16 cellular contexts compared by ENCODE assay signal in genomic region chr6:43434441-43434840, GRCh38. TPM values are rescaled to one million over a fixed set of nuclear protein-coding genes. Genes with fewer than 3 reads are reported as not detected.
"Had no signal": no experiment of that assay in that cellular context is flagged by ENCODE, and none has a peak within 500 bp of the region (broad histone marks: within the 10 kb centered on the region; RNA-seq: fewer than 3 reads in every experiment).

No MANE protein-coding gene starts in this region.

- H3K4me1 Mint-ChIP-seq: activated naive CD8-positive, alpha-beta T cell treated with anti-CD3 and anti-CD28 coated beads, Interleukin-2, amount 10 ng/mL, durations not matched to agents 7 days and 5 days had no signal

- H3K27ac Mint-ChIP-seq: activated CD8-positive, alpha-beta memory T cell treated with anti-CD3 and anti-CD28 coated beads, Interleukin-2, amount 10 ng/mL, durations not matched to agents 7 days and 5 days; activated naive CD8-positive, alpha-beta T cell treated with anti-CD3 and anti-CD28 coated beads, Interleukin-2, amount 10 ng/mL, durations not matched to agents 7 days and 5 days had no signal

- H3K9me3 Mint-ChIP-seq: activated naive CD8-positive, alpha-beta T cell treated with anti-CD3 and anti-CD28 coated beads, Interleukin-2, amount 10 ng/mL, durations not matched to agents 7 days and 5 days had no signal

- H3K4me3 ChIP-seq: lung, SK-N-MC, stomach, thoracic aorta had no signal

- H3K4me3 Mint-ChIP-seq: activated CD8-positive, alpha-beta memory T cell treated with anti-CD3 and anti-CD28 coated beads, Interleukin-2, amount 10 ng/mL, durations not matched to agents 7 days and 5 days; activated naive CD8-positive, alpha-beta T cell treated with anti-CD3 and anti-CD28 coated beads, Interleukin-2, amount 10 ng/mL, durations not matched to agents 7 days and 5 days had no signal

- H3K27me3 Mint-ChIP-seq: activated CD8-positive, alpha-beta memory T cell treated with anti-CD3 and anti-CD28 coated beads, Interleukin-2, amount 10 ng/mL, durations not matched to agents 7 days and 5 days; activated naive CD8-positive, alpha-beta T cell treated with anti-CD3 and anti-CD28 coated beads, Interleukin-2, amount 10 ng/mL, durations not matched to agents 7 days and 5 days had no signal

- DNase-seq: activated CD4-positive, alpha-beta T cell treated with anti-CD3 and anti-CD28 coated beads, Interleukin-2, amount 50 U/mL, for 48 hours; activated CD8-positive, alpha-beta memory T cell treated with anti-CD3 and anti-CD28 coated beads, Interleukin-2, amount 10 ng/mL, durations not matched to agents 7 days and 5 days; activated gamma-delta T cell; activated naive CD8-positive, alpha-beta T cell treated with anti-CD3 and anti-CD28 coated beads, Interleukin-2, amount 10 ng/mL, durations not matched to agents 7 days and 5 days; activated T-cell treated with anti-CD3 and anti-CD28 coated beads, Interleukin-2, amount 50 U/mL, for 1 hour; brain microvascular endothelial cell; cortex of kidney; effector CD8-positive, alpha-beta T cell; foreskin fibroblast; kidney glomerular epithelial cell; stomach had no signal

- H2AFZ ChIP-seq: parathyroid adenoma had no signal

- H3K4me1 ChIP-seq: parathyroid adenoma had no signal

- H3K9me3 ChIP-seq: stomach, thoracic aorta had no signal

- H3K27me3 ChIP-seq: brain microvascular endothelial cell, stomach had no signal

- H3K9ac ChIP-seq: parathyroid adenoma had no signal

- ATAC-seq: activated CD8-positive, alpha-beta memory T cell treated with anti-CD3 and anti-CD28 coated beads, Interleukin-2, amount 10 ng/mL, durations not matched to agents 7 days and 5 days had no signal

- H3K27ac ChIP-seq: brain microvascular endothelial cell, parathyroid adenoma, SK-N-MC, stomach, thoracic aorta had no signal

RNA-seq across cellular contexts. Expression of gene DLK2, which starts 20.9 kb away (rescaled TPM):
- total RNA-seq: activated CD8-positive, alpha-beta memory T cell treated with anti-CD3 and anti-CD28 coated beads, Interleukin-2, amount 10 ng/mL, durations not matched to agents 7 days and 5 days; endothelial cell of umbilical vein; thoracic aorta had no signal
